ENCODE assay signal across 10 cellular contexts in the genomic region with DNA sequence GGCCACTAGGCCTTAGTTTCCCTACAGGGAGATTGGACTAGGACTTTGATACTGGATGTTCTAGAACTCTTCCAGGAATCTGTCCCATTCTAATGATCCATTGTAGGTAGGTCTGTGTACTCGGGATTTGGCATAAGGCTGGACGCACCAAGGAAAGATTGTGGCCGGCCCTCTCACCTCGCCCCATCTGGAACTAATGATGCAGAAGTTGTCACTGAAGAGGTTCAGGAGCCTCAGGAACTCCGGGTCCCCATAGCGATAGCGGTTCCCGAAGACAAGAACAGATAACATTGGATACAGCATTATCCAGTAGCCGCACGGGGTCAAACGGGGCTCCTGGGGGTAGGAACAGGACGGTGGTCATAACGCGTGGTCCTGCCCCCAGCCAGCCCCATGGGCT. TPM values are rescaled to one million over a fixed set of nuclear protein-coding genes. Genes with fewer than 3 reads are reported as not detected.
A peak's percentile ranks its signal among the peaks of the same experiment; 100 is the strongest.
DNase-seq lines count a peak whose midpoint lies in the region; ATAC-seq and TF ChIP-seq lines count a peak whose summit lies in the region.
"Had no signal": no experiment of that assay in that cellular context is flagged by ENCODE, and none has a peak within 500 bp of the region (broad histone marks: within the 10 kb centered on the region; RNA-seq: fewer than 3 reads in every experiment).

No MANE protein-coding gene starts in this region.

- peaks cover 35% of the 10 kb centered on the region for H3K27me3 Mint-ChIP-seq in H9 (ENCODE audit: low read depth)
- no peaks in the 10 kb centered on the region for H3K27me3 Mint-ChIP-seq in activated CD8-positive, alpha-beta T cell treated with anti-CD3 and anti-CD28 coated beads for 36 hours

- no peak overlapping the region for H2BK15ac ChIP-seq in H9 (ENCODE audit: low read depth, low read length)

- H3K9me3 Mint-ChIP-seq in H9, result no peaks in the 10 kb centered on the region
- H3K9me3 Mint-ChIP-seq in activated CD8-positive, alpha-beta T cell treated with anti-CD3 and anti-CD28 coated beads for 36 hours, result no peaks in the 10 kb centered on the region

- H3K9ac ChIP-seq in H9 (ENCODE audit: extremely low read depth, insufficient read length, low read length), result no peak overlapping the region
- H3K9ac ChIP-seq in skeletal muscle satellite cell (ENCODE audit: low read depth, low read length), result no peak overlapping the region

- H2BK12ac ChIP-seq in H9 (ENCODE audit: insufficient read length, low read depth, low read length), result no peak overlapping the region

- no peaks in the 10 kb centered on the region for H3K79me1 ChIP-seq in H9 (ENCODE audit: insufficient read depth, low read depth, low read length, poor library complexity, severe bottlenecking)

- DNase-seq in H9 (no peak), right cardiac atrium (peak in 1 of 3 donors; percentile 31), germinal center (ENCODE audit: low spot score) (no peak), NCI-H1694 treated with DMSO at 0.1 percent for 48 hours (lab: John Stamatoyannopoulos, UW) (no peak), NOMO-1 treated with DMSO at 0.1 percent for 48 hours (lab: John Stamatoyannopoulos, UW; ENCODE audit: unreplicated experiment) (no peak)
- no peak for DNase-seq in activated CD8-positive, alpha-beta T cell treated with anti-CD3 and anti-CD28 coated beads for 36 hours

- H3K4ac ChIP-seq in H9 (ENCODE audit: low read depth, low read length), result no peak overlapping the region

- peaks cover 12 to 34% (median 18%) of the 10 kb centered on the region in 3 experiments; a peak in 6 of 7 replicates for H3K36me3 Mint-ChIP-seq in H9 (ENCODE audit: insufficient read depth in 1 of 3, low read depth in 3 of 3)
- peaks cover 21% of the 10 kb centered on the region for H3K36me3 Mint-ChIP-seq in activated CD8-positive, alpha-beta T cell treated with anti-CD3 and anti-CD28 coated beads for 36 hours (ENCODE audit: low read depth)

- H3K4me1 ChIP-seq in H9 (ENCODE audit: insufficient read depth, low read length) (peaks cover 10% of the 10 kb centered on the region), right cardiac atrium (ENCODE audit: control insufficient read depth, insufficient read depth, low read length) (peaks cover 15% of the 10 kb centered on the region), skeletal muscle satellite cell (ENCODE audit: control insufficient read depth, insufficient read depth, low read length) (peaks cover 29% of the 10 kb centered on the region)

- H4K91ac ChIP-seq in H9 (ENCODE audit: insufficient read length, low read depth, low read length), result no peak overlapping the region

- 0 out of 2 replicates have a peak, but pooled peaks cover 2% of the 10 kb centered on the region for H3K27me3 ChIP-seq in H9 (ENCODE audit: insufficient read depth, low read length)
- no peaks in the 10 kb centered on the region for H3K27me3 ChIP-seq in right cardiac atrium (ENCODE audit: control insufficient read depth, insufficient read depth)
- no peaks in the 10 kb centered on the region for H3K27me3 ChIP-seq in skeletal muscle satellite cell (ENCODE audit: control insufficient read depth, insufficient read depth, low read length)

- no peak overlapping the region for H3K4me3 ChIP-seq in right cardiac atrium (ENCODE audit: low read length)
- no peak overlapping the region for H3K4me3 ChIP-seq in skeletal muscle satellite cell (ENCODE audit: low read length)

- no peaks in the 10 kb centered on the region for H3K9me3 ChIP-seq in H9 (ENCODE audit: control insufficient read depth, low read depth, low read length)
- H3K9me3 ChIP-seq in right cardiac atrium (ENCODE audit: control insufficient read depth, low read length), result no peaks in the 10 kb centered on the region
- H3K9me3 ChIP-seq in skeletal muscle satellite cell (replicated peaks; ENCODE audit: low read length), result no peaks in the 10 kb centered on the region

- no peak for TF ChIP-seq CTCF in H9 (conservative IDR thresholded peaks at IDR 0.05)
- TF ChIP-seq CTCF in activated CD8-positive, alpha-beta T cell treated with anti-CD3 and anti-CD28 coated beads for 36 hours (IDR thresholded peaks at IDR 0.05), result no peak

- CTCF ChIA-PET in activated CD8-positive, alpha-beta T cell treated with anti-CD3 and anti-CD28 coated beads for 36 hours (lab: Charles Lee), result no interaction called here

- H3K27ac Mint-ChIP-seq in H9, result peak overlapping the region in 2 of 3 experiments; percentile 84 to 99; a peak in 4 of 7 replicates
- no peak overlapping the region for H3K27ac Mint-ChIP-seq in activated CD8-positive, alpha-beta T cell treated with anti-CD3 and anti-CD28 coated beads for 36 hours

- H2AK5ac ChIP-seq in H9 (ENCODE audit: insufficient read length, low read length), result no peak overlapping the region

- no peak overlapping the region for H3K18ac ChIP-seq in H9 (ENCODE audit: insufficient read length, low read depth, low read length)

- H2BK20ac ChIP-seq in H9 (ENCODE audit: low read depth, low read length, poor library complexity, severe bottlenecking), result no peak overlapping the region

- H3K27ac ChIP-seq in H9 (ENCODE audit: insufficient read length, low read depth, low read length) (no peak overlapping the region), right cardiac atrium (ENCODE audit: low read length) (peak overlapping the region; percentile 41)

- no CpG with 5 or more reads among the region's 14 CpGs for WGBS in H9 (ENCODE audit: extremely low coverage, insufficient read length, low lambda C conversion rate)
- 39% methylated on average over 14 of the region's 14 CpGs for WGBS in right cardiac atrium

- H2BK120ac ChIP-seq in H9 (ENCODE audit: low read depth, low read length, poor library complexity, severe bottlenecking), result no peak overlapping the region

- H4K8ac ChIP-seq in H9 (replicated peaks; ENCODE audit: insufficient read length, low read depth, low read length), result no peak overlapping the region

- no peak overlapping the region for H3K23ac ChIP-seq in H9 (ENCODE audit: insufficient read length, low read depth, low read length)

- no peak overlapping the region for H3K56ac ChIP-seq in H9 (ENCODE audit: insufficient read length, low read depth, low read length)

- POLR2A ChIA-PET in activated CD8-positive, alpha-beta T cell treated with anti-CD3 and anti-CD28 coated beads for 36 hours (lab: Charles Lee), result no interaction called here

- no peak overlapping the region for H3T11ph ChIP-seq in H9 (ENCODE audit: low read length)

- H2BK5ac ChIP-seq in H9 (ENCODE audit: insufficient read length, low read length), result no peak overlapping the region

- H2AFZ ChIP-seq in H9 (ENCODE audit: low read length), result no peak overlapping the region

- H4K20me1 ChIP-seq in H9 (ENCODE audit: control insufficient read depth, insufficient read depth, insufficient read length), result peaks cover 2% of the 10 kb centered on the region

- ATAC-seq in activated CD8-positive, alpha-beta T cell treated with anti-CD3 and anti-CD28 coated beads for 36 hours, result no peak
- ATAC-seq in right cardiac atrium (no peak), GM18868 (IDR thresholded peaks at IDR 0.05; ENCODE audit: unreplicated experiment) (no peak)

- H3K14ac ChIP-seq in H9 (ENCODE audit: insufficient read depth, low read length), result no peak overlapping the region

- intact Hi-C loops in activated CD8-positive, alpha-beta T cell treated with anti-CD3 and anti-CD28 coated beads for 36 hours (cut with micrococcal nuclease), result no loop called here
- intact Hi-C loops in right cardiac atrium (cut with DNase I), result no loop called here

- H4K5ac ChIP-seq in H9 (ENCODE audit: insufficient read length, low read depth, low read length), result no peak overlapping the region

- H3K4me2 ChIP-seq in H9 (ENCODE audit: insufficient read depth, insufficient read length, low read length) (peak overlapping the region; percentile 49), skeletal muscle satellite cell (ENCODE audit: low read length) (peak overlapping the region; percentile 89)

- peaks cover 12% of the 10 kb centered on the region for H3K23me2 ChIP-seq in H9 (ENCODE audit: insufficient read length, low read depth, low read length, poor library complexity, severe bottlenecking)

- no peaks in the 10 kb centered on the region for H3K79me2 ChIP-seq in H9 (ENCODE audit: insufficient read depth, low read length)

- peaks cover 36% of the 10 kb centered on the region for H3K36me3 ChIP-seq in skeletal muscle satellite cell (ENCODE audit: insufficient read depth, low read length)

- H3K4me3 Mint-ChIP-seq in H9, result peak overlapping the region; percentile 81 to 91
- H3K4me3 Mint-ChIP-seq in activated CD8-positive, alpha-beta T cell treated with anti-CD3 and anti-CD28 coated beads for 36 hours, result peak overlapping the region; percentile 74

- peaks cover 49 to 57% of the 10 kb centered on the region in 2 experiments for H3K4me1 Mint-ChIP-seq in H9
- peaks cover 46% of the 10 kb centered on the region for H3K4me1 Mint-ChIP-seq in activated CD8-positive, alpha-beta T cell treated with anti-CD3 and anti-CD28 coated beads for 36 hours (ENCODE audit: low read depth)

RNA-seq across cellular contexts. Expression of a gene that starts 11.2 kb away (rescaled TPM):
- 126 and 131 TPM in 2 replicates for total RNA-seq in H9 (2021)
- total RNA-seq in activated CD8-positive, alpha-beta T cell treated with anti-CD3 and anti-CD28 coated beads for 36 hours, result 10 to 100 TPM; 87.4 to 90.1 TPM
- 10 to 100 TPM; 55.9 to 75.2 (median 58.1) TPM for total RNA-seq in right cardiac atrium
- polyA plus RNA-seq in right cardiac atrium, result 52.3 TPM
- 55.3 and 73.3 TPM in 2 replicates for total RNA-seq in skeletal muscle satellite cell (2012; rRNA removed)

RNA-seq across cellular contexts. Expression of a gene that starts 32.1 kb away (rescaled TPM):
- total RNA-seq in H9 (2021) (22.6 and 26.8 TPM in 2 replicates), right cardiac atrium (10 to 100 TPM; 14.4 to 17.0 (median 15.2) TPM)
- total RNA-seq in activated CD8-positive, alpha-beta T cell treated with anti-CD3 and anti-CD28 coated beads for 36 hours, result 10 to 100 TPM; 39.7 to 42.3 TPM
- polyA plus RNA-seq in right cardiac atrium, result 25.3 TPM
- 7.6 and 10.6 TPM in 2 replicates for total RNA-seq in skeletal muscle satellite cell (2012; rRNA removed)

RNA-seq across cellular contexts. Expression of a gene that starts 34.8 kb away (rescaled TPM):
- total RNA-seq in H9 (2021), result not detected in 2 replicates
- total RNA-seq in activated CD8-positive, alpha-beta T cell treated with anti-CD3 and anti-CD28 coated beads for 36 hours, result not detected
- 1 to 10 TPM in 3 of 4 donors, under 1 TPM in 1; 0.71 to 3.1 (median 1.5) TPM for total RNA-seq in right cardiac atrium
- polyA plus RNA-seq in right cardiac atrium, result 3.7 TPM
- not detected in 2 replicates for total RNA-seq in skeletal muscle satellite cell (2012; rRNA removed)
- total RNA-seq: lung microvascular endothelial cell had no signal

RNA-seq across cellular contexts. Expression of a gene that starts 40.1 kb away (rescaled TPM):
- total RNA-seq in H9 (2021) (0.28 TPM in 1 of 2 replicates, not detected in the other), right cardiac atrium (not detected)
- under 1 TPM in 1 of 2 experiments, not detected in 1; 0.41 TPM for total RNA-seq in activated CD8-positive, alpha-beta T cell treated with anti-CD3 and anti-CD28 coated beads for 36 hours
- not detected for polyA plus RNA-seq in right cardiac atrium
- not detected in 2 replicates for total RNA-seq in skeletal muscle satellite cell (2012; rRNA removed)
- total RNA-seq: lung microvascular endothelial cell had no signal
- polyA plus RNA-seq: GM12878 had no signal

RNA-seq across cellular contexts. Expression of a gene that starts 59.2 kb away (rescaled TPM):
- total RNA-seq in H9 (2021), result 199 and 225 TPM in 2 replicates
- total RNA-seq in activated CD8-positive, alpha-beta T cell treated with anti-CD3 and anti-CD28 coated beads for 36 hours, result 100 to 1,000 TPM; 260 to 281 TPM
- 10 to 100 TPM; 32.3 to 44.9 (median 39.5) TPM for total RNA-seq in right cardiac atrium
- polyA plus RNA-seq in right cardiac atrium, result 27.0 TPM
- total RNA-seq in skeletal muscle satellite cell (2012; rRNA removed), result 35.7 and 46.7 TPM in 2 replicates
